25 cellular contexts compared by ENCODE assay signal in genomic region chr10:124180044-124180745, GRCh38.
"Had no signal": no experiment of that assay in that cellular context is flagged by ENCODE, and none has a peak within 500 bp of the region (broad histone marks: within the 10 kb centered on the region; RNA-seq: fewer than 3 reads in every experiment).

No MANE protein-coding gene starts in this region.

- H3K27ac Mint-ChIP-seq: activated CD8-positive, alpha-beta T cell treated with anti-CD3 and anti-CD28 coated beads, Interleukin-2, amount 10 ng/mL, durations not matched to agents 7 days and 5 days; activated naive CD4-positive, alpha-beta T cell treated with anti-CD3 and anti-CD28 coated beads, Interleukin-2, amount 50 U/mL, for 72 hours; activated naive CD8-positive, alpha-beta T cell treated with anti-CD3 and anti-CD28 coated beads, Interleukin-2, amount 50 U/mL, for 24 hours; T-helper 17 cell; WTC11 had no signal

- ATAC-seq: activated CD8-positive, alpha-beta T cell treated with anti-CD3 and anti-CD28 coated beads, Interleukin-2, amount 10 ng/mL, durations not matched to agents 7 days and 5 days; K562; PC-3; T-helper 17 cell; WTC11 had no signal

- H3K9me3 ChIP-seq: ascending aorta, SJSA1 had no signal

- H3K4me3 Mint-ChIP-seq: activated CD8-positive, alpha-beta T cell treated with anti-CD3 and anti-CD28 coated beads, Interleukin-2, amount 10 ng/mL, durations not matched to agents 7 days and 5 days; activated naive CD8-positive, alpha-beta T cell treated with anti-CD3 and anti-CD28 coated beads, Interleukin-2, amount 50 U/mL, for 24 hours; activated T-cell treated with anti-CD3 and anti-CD28 coated beads, Interleukin-2, amount 50 U/mL, for 4 hours; brain; T-helper 17 cell; WTC11 had no signal

- H3K27ac ChIP-seq: SJSA1 had no signal

- H3K9me3 Mint-ChIP-seq: activated naive CD4-positive, alpha-beta T cell treated with anti-CD3 and anti-CD28 coated beads, Interleukin-2, amount 50 U/mL, for 72 hours; activated naive CD8-positive, alpha-beta T cell treated with anti-CD3 and anti-CD28 coated beads, Interleukin-2, amount 50 U/mL, for 24 hours; activated T-cell treated with anti-CD3 and anti-CD28 coated beads, Interleukin-2, amount 50 U/mL, for 4 hours; brain; WTC11 had no signal

- H3K4me1 ChIP-seq: SJSA1 had no signal

- DNase-seq: activated CD4-positive, alpha-beta T cell treated with anti-CD3 and anti-CD28 coated beads for 48 hours; activated CD4-positive, alpha-beta T cell treated with anti-CD3 and anti-CD28 coated beads, Interleukin-2, amount 50 U/mL, for 4 hours; activated CD4-positive, CD25-positive, alpha-beta regulatory T cell treated with anti-CD3 and anti-CD28 coated beads, Interleukin-2, amount 50 U/mL, for 72 hours; activated CD8-positive, alpha-beta T cell treated with anti-CD3 and anti-CD28 coated beads, Interleukin-2, amount 10 ng/mL, durations not matched to agents 7 days and 5 days; activated effector memory CD4-positive, alpha-beta T cell treated with anti-CD3 and anti-CD28 coated beads, Interleukin-2, amount 50 U/mL, for 16 hours; activated naive CD4-positive, alpha-beta T cell treated with Interleukin-2 at 50 U/mL for 16 hours; activated naive CD8-positive, alpha-beta T cell treated with anti-CD3 and anti-CD28 coated beads, Interleukin-2, amount 50 U/mL, for 24 hours; activated T-cell treated with anti-CD3 and anti-CD28 coated beads, Interleukin-2, amount 50 U/mL, for 4 hours; Kasumi-1; NCI-H1105 treated with DMSO at 0.1 percent for 48 hours; NCI-H1436 treated with DMSO at 0.1 percent for 48 hours; NCI-H187; NCI-H2081; NCI-H510A treated with DMSO at 0.1 percent for 48 hours; NCI-H69; SHP77; T-helper 17 cell; T-helper 9 cell had no signal

- H3K36me3 ChIP-seq: ascending aorta, SJSA1 had no signal

- H3K4me3 ChIP-seq: ascending aorta, K562, SJSA1 had no signal

- H3K36me3 Mint-ChIP-seq: activated naive CD4-positive, alpha-beta T cell treated with anti-CD3 and anti-CD28 coated beads, Interleukin-2, amount 50 U/mL, for 72 hours; brain; WTC11 had no signal

- H3K27me3 ChIP-seq: ascending aorta, SJSA1 had no signal
